ENCODE assay signal across 20 cellular contexts in genomic region chr15:96187916-96188315, GRCh38.
"Had no signal": no experiment of that assay in that cellular context is flagged by ENCODE, and none has a peak within 500 bp of the region (broad histone marks: within the 10 kb centered on the region; RNA-seq: fewer than 3 reads in every experiment).

No MANE protein-coding gene starts in this region.

- H3K36me3 ChIP-seq: heart left ventricle, neutrophil, sigmoid colon, stomach, thoracic aorta, transverse colon had no signal

- H3K27ac Mint-ChIP-seq: naive B cell; stimulated activated naive B cell treated with anti-CD40 and anti-IgM and Interleukin-4, amounts not matched to agents 10 μg/mL and 1 μg/mL and 100 μg/mL, for 72 hours had no signal

- H3K27me3 ChIP-seq: dorsolateral prefrontal cortex, heart left ventricle, neutrophil, sigmoid colon, stomach, transverse colon had no signal

- DNase-seq: cortex of kidney; dorsolateral prefrontal cortex; effector CD8-positive, alpha-beta T cell; heart left ventricle; hypothalamus; kidney glomerular epithelial cell; naive B cell; psoas muscle; retina; sigmoid colon; stimulated activated CD4-positive, alpha-beta T cell treated with anti-CD3 and anti-CD28 coated beads, Interleukin-2, amount 100 ng/mL, for 24 hours; stimulated activated CD4-positive, alpha-beta T cell treated with anti-CD3 and anti-CD28 coated beads, Interleukin-4, amount 100 ng/mL, for 4 hours; stimulated activated naive B cell treated with anti-CD40 and anti-IgM and Interleukin-4, amounts not matched to agents 10 μg/mL and 1 μg/mL and 100 μg/mL, for 72 hours; stomach; substantia nigra; transverse colon had no signal

- H3K9me3 ChIP-seq: heart left ventricle, neutrophil, psoas muscle, sigmoid colon, stomach, thoracic aorta, transverse colon had no signal

- H3K4me3 Mint-ChIP-seq: naive B cell; stimulated activated naive B cell treated with anti-CD40 and anti-IgM and Interleukin-4, amounts not matched to agents 10 μg/mL and 1 μg/mL and 100 μg/mL, for 72 hours had no signal

- H3K36me3 Mint-ChIP-seq: naive B cell; stimulated activated naive B cell treated with anti-CD40 and anti-IgM and Interleukin-4, amounts not matched to agents 10 μg/mL and 1 μg/mL and 100 μg/mL, for 72 hours had no signal

- H3K4me3 ChIP-seq: dorsolateral prefrontal cortex, heart left ventricle, psoas muscle, sigmoid colon, skin epidermis, stomach, thoracic aorta, transverse colon had no signal

- ATAC-seq: heart left ventricle; left lobe of liver; psoas muscle; stimulated activated naive B cell treated with anti-CD40 and anti-IgM and Interleukin-4, amounts not matched to agents 10 μg/mL and 1 μg/mL and 100 μg/mL, for 72 hours had no signal

- H3K4me1 ChIP-seq: psoas muscle, transverse colon had no signal

- H3K4me1 Mint-ChIP-seq: naive B cell; stimulated activated naive B cell treated with anti-CD40 and anti-IgM and Interleukin-4, amounts not matched to agents 10 μg/mL and 1 μg/mL and 100 μg/mL, for 72 hours had no signal

- H3K27me3 Mint-ChIP-seq: naive B cell; stimulated activated naive B cell treated with anti-CD40 and anti-IgM and Interleukin-4, amounts not matched to agents 10 μg/mL and 1 μg/mL and 100 μg/mL, for 72 hours had no signal

- H3K27ac ChIP-seq: dorsolateral prefrontal cortex, heart left ventricle, neutrophil, psoas muscle, skin epidermis, stomach, thoracic aorta, transverse colon had no signal
